1 cellular context compared by ENCODE assay signal in the genomic region with DNA sequence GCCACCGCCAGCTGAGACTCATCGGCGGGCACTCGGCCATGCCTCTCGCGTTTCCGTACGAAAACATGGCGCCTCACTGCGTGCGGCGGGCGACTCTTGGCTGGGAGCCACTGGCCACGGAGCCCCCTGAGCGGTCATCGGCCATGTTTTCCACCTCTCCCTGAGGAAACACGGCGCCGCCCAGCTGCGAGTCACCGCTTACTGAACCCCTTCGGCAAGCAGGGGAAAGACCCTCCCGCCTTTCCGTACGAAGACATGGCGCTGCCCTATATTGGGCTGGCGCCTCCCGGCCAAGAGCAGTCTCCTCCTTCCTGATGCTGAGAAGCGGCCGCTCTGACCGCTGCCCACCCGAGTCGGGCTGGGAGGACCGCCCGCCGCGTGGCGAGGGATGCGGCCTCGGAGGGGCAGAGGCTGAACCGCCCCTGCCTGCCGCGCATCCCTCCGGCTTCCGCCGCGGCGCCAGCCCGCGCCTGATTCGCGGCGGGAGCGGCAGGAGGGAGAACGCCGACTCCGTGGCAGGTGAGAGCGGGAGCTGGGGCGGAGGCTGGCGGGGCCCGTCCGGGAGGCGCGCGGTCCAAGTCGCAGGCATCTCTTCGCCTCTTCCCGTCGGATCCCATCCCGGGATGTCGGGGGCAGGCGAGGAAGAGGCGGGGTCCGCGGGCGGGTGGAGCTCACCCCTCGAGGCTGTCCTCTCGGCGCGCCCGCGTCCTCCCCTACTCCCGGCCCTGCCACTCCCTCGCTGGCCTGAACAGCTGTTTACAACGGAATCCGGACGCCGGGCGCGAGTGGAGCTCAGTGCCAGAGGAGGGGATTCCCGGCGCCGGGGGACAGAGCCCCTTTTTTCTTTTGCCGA.
TF ChIP-seq lines count a peak whose summit lies in the region.

TSS of gene TCP11L1 (plus strand) at position 299 of the 853 bp plus-strand sequence. CDS start 4,202 bp downstream, outside the sequence.

TF ChIP-seq in HepG2, 621 proteins besides CTCF, POLR2A, EP300 and RAD21 (continued from another document and continues in another):
- TF ChIP-seq, protein P1, sequence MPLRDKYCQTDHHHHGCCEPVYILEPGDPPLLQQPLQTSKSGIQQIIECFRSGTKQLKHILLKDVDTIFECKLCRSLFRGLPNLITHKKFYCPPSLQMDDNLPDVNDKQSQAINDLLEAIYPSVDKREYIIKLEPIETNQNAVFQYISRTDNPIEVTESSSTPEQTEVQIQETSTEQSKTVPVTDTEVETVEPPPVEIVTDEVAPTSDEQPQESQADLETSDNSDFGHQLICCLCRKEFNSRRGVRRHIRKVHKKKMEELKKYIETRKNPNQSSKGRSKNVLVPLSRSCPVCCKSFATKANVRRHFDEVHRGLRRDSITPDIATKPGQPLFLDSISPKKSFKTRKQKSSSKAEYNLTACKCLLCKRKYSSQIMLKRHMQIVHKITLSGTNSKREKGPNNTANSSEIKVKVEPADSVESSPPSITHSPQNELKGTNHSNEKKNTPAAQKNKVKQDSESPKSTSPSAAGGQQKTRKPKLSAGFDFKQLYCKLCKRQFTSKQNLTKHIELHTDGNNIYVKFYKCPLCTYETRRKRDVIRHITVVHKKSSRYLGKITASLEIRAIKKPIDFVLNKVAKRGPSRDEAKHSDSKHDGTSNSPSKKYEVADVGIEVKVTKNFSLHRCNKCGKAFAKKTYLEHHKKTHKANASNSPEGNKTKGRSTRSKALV (CRISPR knock-in tag; IDR thresholded peaks at IDR 0.05) = peak; percentile 1; the same call in 1 of the 2 replicates
- TF ChIP-seq TARDBP (CRISPR knock-in tag; IDR thresholded peaks at IDR 0.05) = peak; percentile 78
- TF ChIP-seq ZNF362 (CRISPR knock-in tag; IDR thresholded peaks at IDR 0.05; ENCODE audit: borderline replicate concordance) = peak; percentile 13; the same call in 1 of the 2 replicates
- TF ChIP-seq, protein P2, sequence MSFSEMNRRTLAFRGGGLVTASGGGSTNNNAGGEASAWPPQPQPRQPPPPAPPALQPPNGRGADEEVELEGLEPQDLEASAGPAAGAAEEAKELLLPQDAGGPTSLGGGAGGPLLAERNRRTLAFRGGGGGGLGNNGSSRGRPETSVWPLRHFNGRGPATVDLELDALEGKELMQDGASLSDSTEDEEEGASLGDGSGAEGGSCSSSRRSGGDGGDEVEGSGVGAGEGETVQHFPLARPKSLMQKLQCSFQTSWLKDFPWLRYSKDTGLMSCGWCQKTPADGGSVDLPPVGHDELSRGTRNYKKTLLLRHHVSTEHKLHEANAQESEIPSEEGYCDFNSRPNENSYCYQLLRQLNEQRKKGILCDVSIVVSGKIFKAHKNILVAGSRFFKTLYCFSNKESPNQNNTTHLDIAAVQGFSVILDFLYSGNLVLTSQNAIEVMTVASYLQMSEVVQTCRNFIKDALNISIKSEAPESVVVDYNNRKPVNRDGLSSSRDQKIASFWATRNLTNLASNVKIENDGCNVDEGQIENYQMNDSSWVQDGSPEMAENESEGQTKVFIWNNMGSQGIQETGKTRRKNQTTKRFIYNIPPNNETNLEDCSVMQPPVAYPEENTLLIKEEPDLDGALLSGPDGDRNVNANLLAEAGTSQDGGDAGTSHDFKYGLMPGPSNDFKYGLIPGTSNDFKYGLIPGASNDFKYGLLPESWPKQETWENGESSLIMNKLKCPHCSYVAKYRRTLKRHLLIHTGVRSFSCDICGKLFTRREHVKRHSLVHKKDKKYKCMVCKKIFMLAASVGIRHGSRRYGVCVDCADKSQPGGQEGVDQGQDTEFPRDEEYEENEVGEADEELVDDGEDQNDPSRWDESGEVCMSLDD (CRISPR knock-in tag; IDR thresholded peaks at IDR 0.05; ENCODE audit: borderline replicate concordance) = peak; percentile 59; the same call in 1 of the 2 replicates
- TF ChIP-seq, protein P3, sequence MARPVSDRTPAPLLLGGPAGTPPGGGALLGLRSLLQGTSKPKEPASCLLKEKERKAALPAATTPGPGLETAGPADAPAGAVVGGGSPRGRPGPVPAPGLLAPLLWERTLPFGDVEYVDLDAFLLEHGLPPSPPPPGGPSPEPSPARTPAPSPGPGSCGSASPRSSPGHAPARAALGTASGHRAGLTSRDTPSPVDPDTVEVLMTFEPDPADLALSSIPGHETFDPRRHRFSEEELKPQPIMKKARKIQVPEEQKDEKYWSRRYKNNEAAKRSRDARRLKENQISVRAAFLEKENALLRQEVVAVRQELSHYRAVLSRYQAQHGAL (CRISPR knock-in tag; IDR thresholded peaks at IDR 0.05; ENCODE audit: not compliant biosample characterization) = no peak
- TF ChIP-seq ZNF713 (CRISPR knock-in tag; IDR thresholded peaks at IDR 0.05) = no peak
- TF ChIP-seq, protein P4, sequence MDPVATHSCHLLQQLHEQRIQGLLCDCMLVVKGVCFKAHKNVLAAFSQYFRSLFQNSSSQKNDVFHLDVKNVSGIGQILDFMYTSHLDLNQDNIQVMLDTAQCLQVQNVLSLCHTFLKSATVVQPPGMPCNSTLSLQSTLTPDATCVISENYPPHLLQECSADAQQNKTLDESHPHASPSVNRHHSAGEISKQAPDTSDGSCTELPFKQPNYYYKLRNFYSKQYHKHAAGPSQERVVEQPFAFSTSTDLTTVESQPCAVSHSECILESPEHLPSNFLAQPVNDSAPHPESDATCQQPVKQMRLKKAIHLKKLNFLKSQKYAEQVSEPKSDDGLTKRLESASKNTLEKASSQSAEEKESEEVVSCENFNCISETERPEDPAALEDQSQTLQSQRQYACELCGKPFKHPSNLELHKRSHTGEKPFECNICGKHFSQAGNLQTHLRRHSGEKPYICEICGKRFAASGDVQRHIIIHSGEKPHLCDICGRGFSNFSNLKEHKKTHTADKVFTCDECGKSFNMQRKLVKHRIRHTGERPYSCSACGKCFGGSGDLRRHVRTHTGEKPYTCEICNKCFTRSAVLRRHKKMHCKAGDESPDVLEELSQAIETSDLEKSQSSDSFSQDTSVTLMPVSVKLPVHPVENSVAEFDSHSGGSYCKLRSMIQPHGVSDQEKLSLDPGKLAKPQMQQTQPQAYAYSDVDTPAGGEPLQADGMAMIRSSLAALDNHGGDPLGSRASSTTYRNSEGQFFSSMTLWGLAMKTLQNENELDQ (CRISPR knock-in tag; IDR thresholded peaks at IDR 0.05; ENCODE audit: borderline replicate concordance) = no peak
- no peak; the same call in 1 of the 2 replicates for TF ChIP-seq MED13 (CRISPR knock-in tag; IDR thresholded peaks at IDR 0.05)
- TF ChIP-seq MTF1 (CRISPR knock-in tag; IDR thresholded peaks at IDR 0.05) = peak; percentile 57; the same call in 1 of the 2 replicates
- peak; percentile 56; the same call in 1 of the 2 replicates for TF ChIP-seq MIER2 (CRISPR knock-in tag; IDR thresholded peaks at IDR 0.05)
- peak; percentile 59; the same call in 1 of the 2 replicates for TF ChIP-seq EEA1 (CRISPR knock-in tag; IDR thresholded peaks at IDR 0.05; ENCODE audit: borderline replicate concordance)
- TF ChIP-seq ZNF766 (CRISPR knock-in tag; IDR thresholded peaks at IDR 0.05; ENCODE audit: borderline replicate concordance) = no peak; the same call in 1 of the 2 replicates
- TF ChIP-seq NR1H2 (CRISPR knock-in tag; IDR thresholded peaks at IDR 0.05; ENCODE audit: borderline replicate concordance, low read depth) = 0 out of 2 replicates have a peak, but pooled peaks have one; percentile 57
- TF ChIP-seq SKI (IDR thresholded peaks at IDR 0.05; ENCODE audit: partially characterized antibody) = no peak
- TF ChIP-seq FOXP4 (CRISPR knock-in tag; IDR thresholded peaks at IDR 0.05) = peak; percentile 45
- TF ChIP-seq, protein P5, sequence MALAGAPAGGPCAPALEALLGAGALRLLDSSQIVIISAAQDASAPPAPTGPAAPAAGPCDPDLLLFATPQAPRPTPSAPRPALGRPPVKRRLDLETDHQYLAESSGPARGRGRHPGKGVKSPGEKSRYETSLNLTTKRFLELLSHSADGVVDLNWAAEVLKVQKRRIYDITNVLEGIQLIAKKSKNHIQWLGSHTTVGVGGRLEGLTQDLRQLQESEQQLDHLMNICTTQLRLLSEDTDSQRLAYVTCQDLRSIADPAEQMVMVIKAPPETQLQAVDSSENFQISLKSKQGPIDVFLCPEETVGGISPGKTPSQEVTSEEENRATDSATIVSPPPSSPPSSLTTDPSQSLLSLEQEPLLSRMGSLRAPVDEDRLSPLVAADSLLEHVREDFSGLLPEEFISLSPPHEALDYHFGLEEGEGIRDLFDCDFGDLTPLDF (CRISPR knock-in tag; IDR thresholded peaks at IDR 0.05) = peak; percentile 80
- peak; percentile 91 for TF ChIP-seq RBM39 (IDR thresholded peaks at IDR 0.05; ENCODE audit: low read depth, low read length, poor library complexity, severe bottlenecking)
- no peak for TF ChIP-seq SMARCE1 (IDR thresholded peaks at IDR 0.05; ENCODE audit: borderline replicate concordance)
- TF ChIP-seq, protein P6, sequence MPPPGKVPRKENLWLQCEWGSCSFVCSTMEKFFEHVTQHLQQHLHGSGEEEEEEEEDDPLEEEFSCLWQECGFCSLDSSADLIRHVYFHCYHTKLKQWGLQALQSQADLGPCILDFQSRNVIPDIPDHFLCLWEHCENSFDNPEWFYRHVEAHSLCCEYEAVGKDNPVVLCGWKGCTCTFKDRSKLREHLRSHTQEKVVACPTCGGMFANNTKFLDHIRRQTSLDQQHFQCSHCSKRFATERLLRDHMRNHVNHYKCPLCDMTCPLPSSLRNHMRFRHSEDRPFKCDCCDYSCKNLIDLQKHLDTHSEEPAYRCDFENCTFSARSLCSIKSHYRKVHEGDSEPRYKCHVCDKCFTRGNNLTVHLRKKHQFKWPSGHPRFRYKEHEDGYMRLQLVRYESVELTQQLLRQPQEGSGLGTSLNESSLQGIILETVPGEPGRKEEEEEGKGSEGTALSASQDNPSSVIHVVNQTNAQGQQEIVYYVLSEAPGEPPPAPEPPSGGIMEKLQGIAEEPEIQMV (CRISPR knock-in tag; IDR thresholded peaks at IDR 0.05; ENCODE audit: low read depth) = peak; percentile 89
- peak; percentile 64; the same call in 1 of the 2 replicates for TF ChIP-seq ZNF891 (CRISPR knock-in tag; IDR thresholded peaks at IDR 0.05)
- TF ChIP-seq GATA4 (IDR thresholded peaks at IDR 0.05; ENCODE audit: borderline replicate concordance, low read depth) = no peak
- peak; percentile 30 for TF ChIP-seq HDAC1 (CRISPR knock-in tag; IDR thresholded peaks at IDR 0.05)
- peak; percentile 57; the same call in 1 of the 2 replicates for TF ChIP-seq ZNF547 (CRISPR knock-in tag; IDR thresholded peaks at IDR 0.05)
- peak in 1 of 2 experiments; percentile 55; a peak in 1 of 4 replicates for TF ChIP-seq ATF4 (CRISPR knock-in tag; IDR thresholded peaks at IDR 0.05)
- TF ChIP-seq, protein P7, sequence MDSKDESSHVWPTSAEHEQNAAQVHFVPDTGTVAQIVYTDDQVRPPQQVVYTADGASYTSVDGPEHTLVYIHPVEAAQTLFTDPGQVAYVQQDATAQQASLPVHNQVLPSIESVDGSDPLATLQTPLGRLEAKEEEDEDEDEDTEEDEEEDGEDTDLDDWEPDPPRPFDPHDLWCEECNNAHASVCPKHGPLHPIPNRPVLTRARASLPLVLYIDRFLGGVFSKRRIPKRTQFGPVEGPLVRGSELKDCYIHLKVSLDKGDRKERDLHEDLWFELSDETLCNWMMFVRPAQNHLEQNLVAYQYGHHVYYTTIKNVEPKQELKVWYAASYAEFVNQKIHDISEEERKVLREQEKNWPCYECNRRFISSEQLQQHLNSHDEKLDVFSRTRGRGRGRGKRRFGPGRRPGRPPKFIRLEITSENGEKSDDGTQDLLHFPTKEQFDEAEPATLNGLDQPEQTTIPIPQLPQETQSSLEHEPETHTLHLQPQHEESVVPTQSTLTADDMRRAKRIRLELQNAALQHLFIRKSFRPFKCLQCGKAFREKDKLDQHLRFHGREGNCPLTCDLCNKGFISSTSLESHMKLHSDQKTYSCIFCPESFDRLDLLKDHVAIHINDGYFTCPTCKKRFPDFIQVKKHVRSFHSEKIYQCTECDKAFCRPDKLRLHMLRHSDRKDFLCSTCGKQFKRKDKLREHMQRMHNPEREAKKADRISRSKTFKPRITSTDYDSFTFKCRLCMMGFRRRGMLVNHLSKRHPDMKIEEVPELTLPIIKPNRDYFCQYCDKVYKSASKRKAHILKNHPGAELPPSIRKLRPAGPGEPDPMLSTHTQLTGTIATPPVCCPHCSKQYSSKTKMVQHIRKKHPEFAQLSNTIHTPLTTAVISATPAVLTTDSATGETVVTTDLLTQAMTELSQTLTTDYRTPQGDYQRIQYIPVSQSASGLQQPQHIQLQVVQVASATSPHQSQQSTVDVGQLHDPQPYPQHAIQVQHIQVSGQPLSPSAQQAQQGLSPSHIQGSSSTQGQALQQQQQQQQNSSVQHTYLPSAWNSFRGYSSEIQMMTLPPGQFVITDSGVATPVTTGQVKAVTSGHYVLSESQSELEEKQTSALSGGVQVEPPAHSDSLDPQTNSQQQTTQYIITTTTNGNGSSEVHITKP (CRISPR knock-in tag; IDR thresholded peaks at IDR 0.05; ENCODE audit: low read depth) = 0 out of 2 replicates have a peak, but pooled peaks have one; percentile 25
- TF ChIP-seq ASH2L (IDR thresholded peaks at IDR 0.05; ENCODE audit: insufficient read length, low read depth, low read length) = peak; percentile 77
- 0 out of 2 replicates have a peak, but pooled peaks have one; percentile 39 for TF ChIP-seq GLI4 (CRISPR knock-in tag; IDR thresholded peaks at IDR 0.05; ENCODE audit: borderline replicate concordance)
- TF ChIP-seq IRF2 (CRISPR knock-in tag; IDR thresholded peaks at IDR 0.05) = peak; percentile 55
- TF ChIP-seq TBP (CRISPR knock-in tag; IDR thresholded peaks at IDR 0.05) = peak; percentile 71; the same call in 1 of the 2 replicates
